ENCODE assay signal across 8 cellular contexts in genomic region chr5:124655211-124655880, GRCh38.
DNase-seq lines count a peak whose midpoint lies in the region; ATAC-seq and TF ChIP-seq lines count a peak whose summit lies in the region.

No MANE protein-coding gene starts in this region.

- H3K4me1 ChIP-seq in heart left ventricle (peaks cover 5 to 84% (median 57%) of the 10 kb centered on the region in 12 donors), transverse colon (peaks cover 29 to 87% (median 72%) of the 10 kb centered on the region in 4 donors), neuronal stem cell (ENCODE audit: control insufficient read depth in 2 of 2, insufficient read depth in 1 of 2, low read depth in 1 of 2, low read length in 2 of 2) (peaks cover 45 to 86% of the 10 kb centered on the region in 2 donors)

- no peak overlapping the region for H4K8ac ChIP-seq in neuronal stem cell (ENCODE audit: low read depth, low read length)

- H3K9me3 ChIP-seq in heart left ventricle = no peaks in the 10 kb centered on the region
- H3K9me3 ChIP-seq in transverse colon = no peaks in the 10 kb centered on the region
- no peaks in the 10 kb centered on the region for H3K9me3 ChIP-seq in neuronal stem cell (replicated peaks in 1 of 2; ENCODE audit: control insufficient read depth in 2 of 2, insufficient read depth in 1 of 2, low read depth in 1 of 2, low read length in 2 of 2)

- peaks cover 5% of the 10 kb centered on the region for H3K79me1 ChIP-seq in neuronal stem cell (ENCODE audit: low read depth, low read length)

- no peak overlapping the region for H2BK120ac ChIP-seq in neuronal stem cell (ENCODE audit: low read depth, low read length)

- H2BK15ac ChIP-seq in neuronal stem cell (ENCODE audit: low read length) = no peak overlapping the region

- H2BK12ac ChIP-seq in neuronal stem cell (ENCODE audit: low read length) = no peak overlapping the region

- no peak overlapping the region for H3K14ac ChIP-seq in neuronal stem cell (ENCODE audit: low read length)

- H2BK5ac ChIP-seq in neuronal stem cell (ENCODE audit: low read length) = no peak overlapping the region

- no peak overlapping the region for H2AK5ac ChIP-seq in neuronal stem cell (ENCODE audit: low read depth, low read length)

- peak overlapping the region in 10 of 12 donors; percentile 1 to 75 (median 64) for H3K27ac ChIP-seq in heart left ventricle
- H3K27ac ChIP-seq in transverse colon = peak overlapping the region; percentile 67 to 78 (median 70)
- H3K27ac ChIP-seq in neuronal stem cell (replicated peaks; ENCODE audit: low read length) = no peak overlapping the region

- no peak overlapping the region for H3K18ac ChIP-seq in neuronal stem cell (ENCODE audit: low read length)

- TF ChIP-seq POLR2A in heart left ventricle (IDR thresholded peaks at IDR 0.05) (no peak), transverse colon (IDR thresholded peaks at IDR 0.05) (no peak)

- no peak for TF ChIP-seq EP300 in transverse colon (IDR thresholded peaks at IDR 0.05; ENCODE audit: low read depth)

- no peak for ATAC-seq in heart left ventricle
- no peak for ATAC-seq in left ventricle myocardium superior

- H3K36me3 ChIP-seq in heart left ventricle (no peaks in the 10 kb centered on the region), transverse colon (no peaks in the 10 kb centered on the region), neuronal stem cell (replicated peaks in 1 of 2; ENCODE audit: control insufficient read depth in 2 of 2, insufficient read depth in 2 of 2, low read length in 2 of 2) (peaks cover 3 to 5% of the 10 kb centered on the region in 2 donors)

- no peak overlapping the region for H3K4ac ChIP-seq in neuronal stem cell (ENCODE audit: low read length)

- DNase-seq in heart left ventricle = no peak
- no peak for DNase-seq in left ventricle myocardium superior
- DNase-seq in RPMI7951 (ENCODE audit: low read depth) = peak; percentile 89
- DNase-seq in fibroblast of peridontal ligament (ENCODE audit: extremely low read depth) = peak; percentile 91
- no peak for DNase-seq in transverse colon
- DNase-seq in SIG-M5 (lab: John Stamatoyannopoulos, UW) = no peak
- no peak for DNase-seq in GM20000 (ENCODE audit: low spot score)
- no peak for DNase-seq in neuronal stem cell (ENCODE audit: low spot score)

- intact Hi-C loops in heart left ventricle (cut with DNase I) = loop anchor here in 2 of 10 donors (10.0 kb wide), 3 partner anchors 249 to 539 kb away; no protein-coding TSS in a partner anchor
- intact Hi-C loops in left ventricle myocardium superior (cut with micrococcal nuclease) = no loop called here
- intact Hi-C loops in transverse colon (cut with DNase I; ENCODE audit: low total_unique reads) = no loop called here

- 45 to 55% (median 50%) methylated on average over 8 of the region's 8 CpGs for WGBS in heart left ventricle, 4 donors
- WGBS in transverse colon (ENCODE audit: low coverage in 1 of 2), 2 donors = 18 to 22% methylated on average over 8 of the region's 8 CpGs
- no CpG with 5 or more reads among the region's 8 CpGs for WGBS in neuronal stem cell (ENCODE audit: extremely low coverage in 2 of 2, insufficient read length in 2 of 2, insufficient replicate concordance in 1 of 2), 2 donors

- no peak overlapping the region for H3K23ac ChIP-seq in neuronal stem cell (ENCODE audit: low read depth, low read length, poor library complexity)

- no peak overlapping the region for H3K4me2 ChIP-seq in neuronal stem cell (ENCODE audit: insufficient read depth, low read length, poor library complexity, severe bottlenecking)

- no peak overlapping the region for H3K9ac ChIP-seq in neuronal stem cell (ENCODE audit: low read depth, low read length, poor library complexity)

- H3K4me3 ChIP-seq in heart left ventricle = peak overlapping the region in 7 of 12 donors; percentile 2 to 32 (median 9)
- no peak overlapping the region for H3K4me3 ChIP-seq in transverse colon
- no peak overlapping the region for H3K4me3 ChIP-seq in neuronal stem cell (ENCODE audit: low read length in 2 of 2)

- TF ChIP-seq CTCF in heart left ventricle (IDR thresholded peaks at IDR 0.05) (no peak), transverse colon (IDR thresholded peaks at IDR 0.05) (no peak), GM20000 (IDR thresholded peaks at IDR 0.05; ENCODE audit: extremely low read depth, missing control alignments) (no peak)

- peaks cover 0 to 66% (median 0%) of the 10 kb centered on the region in 9 donors for H3K27me3 ChIP-seq in heart left ventricle
- H3K27me3 ChIP-seq in transverse colon = no peaks in the 10 kb centered on the region
- no peaks in the 10 kb centered on the region for H3K27me3 ChIP-seq in neuronal stem cell (ENCODE audit: control insufficient read depth in 3 of 3, insufficient read depth in 3 of 3, low read depth in 1 of 3, low read length in 3 of 3)

- H4K91ac ChIP-seq in neuronal stem cell (ENCODE audit: low read depth, low read length, poor library complexity) = no peak overlapping the region

- no peak overlapping the region for H2AFZ ChIP-seq in neuronal stem cell (ENCODE audit: low read length)

- in situ Hi-C loops in transverse colon (cut with MboI; ENCODE audit: low pct_ligation_motif_present in 1 of 4, low pct_unique_long_range_greater_than_20kb in 1 of 4, low sequenced_read_pairs in 3 of 4) = no loop called here

Comparison
In these comparisons a context has a peak if more than half of its experiments do, and no peak if none do; other contexts are left out.
1. DNase-seq: peak in RPMI7951 (single experiment) and fibroblast of peridontal ligament (single experiment); none in heart left ventricle (0 of 5), left ventricle myocardium superior (single experiment), transverse colon (single experiment), SIG-M5 (single experiment), GM20000 (single experiment) and neuronal stem cell (single experiment).
2. H3K4me3 ChIP-seq: peak in heart left ventricle (7 of 12); none in transverse colon (0 of 4) and neuronal stem cell (0 of 2).